7 cellular contexts compared by ENCODE assay signal in genomic region chr3:107117922-107118576, GRCh38.
DNase-seq lines count a peak whose midpoint lies in the region; ATAC-seq and TF ChIP-seq lines count a peak whose summit lies in the region.

No MANE protein-coding gene starts in this region.

- H3K9me3 ChIP-seq in HUES64 (ENCODE audit: insufficient read depth, low read depth, low read length): no peaks in the 10 kb centered on the region
- H3K9me3 ChIP-seq in SJCRH30 (replicated peaks): no peaks in the 10 kb centered on the region

- no peaks in the 10 kb centered on the region for H3K27me3 ChIP-seq in HUES64 (ENCODE audit: insufficient read depth, low read length)
- H3K27me3 ChIP-seq in SJCRH30: no peaks in the 10 kb centered on the region

- H3K27ac ChIP-seq in HUES64 (ENCODE audit: low read depth, low read length): 0 out of 2 replicates have a peak overlapping the region, but pooled peaks have one; percentile 17
- peak overlapping the region; percentile 32 for H3K27ac ChIP-seq in SJCRH30

- TF ChIP-seq CTCF in GM12873 (IDR thresholded peaks at IDR 0.05; ENCODE audit: insufficient read depth, low read depth, low read length, missing control alignments) (peak; percentile 47), fibroblast of mammary gland (conservative IDR thresholded peaks at IDR 0.05; ENCODE audit: control insufficient read depth, insufficient read depth, low read depth, low read length) (peak; percentile 60)

- DNase-seq in SJCRH30: peak; percentile 60 to 86
- peak; percentile 86 for DNase-seq in fibroblast of mammary gland (ENCODE audit: low read depth)
- peak in 51 of 56 donors; percentile 8 to 81 (median 52) for DNase-seq in nucleus accumbens (lab: John Stamatoyannopoulos, UW)

- H3K9ac ChIP-seq in HUES64 (ENCODE audit: low read depth, low read length): no peak overlapping the region

- 36% methylated on average over 10 of the region's 10 CpGs for WGBS in HUES64

- H3K36me3 ChIP-seq in HUES64 (ENCODE audit: insufficient read depth, low read length): no peaks in the 10 kb centered on the region
- H3K36me3 ChIP-seq in SJCRH30: no peaks in the 10 kb centered on the region

- H3K4me1 ChIP-seq in HUES64 (ENCODE audit: insufficient read depth, low read length) (peaks cover 5% of the 10 kb centered on the region; the same call in 1 of the 2 replicates), SJCRH30 (peaks cover 5% of the 10 kb centered on the region)

- no peak for ATAC-seq in HG03039 (IDR thresholded peaks at IDR 0.05; ENCODE audit: unreplicated experiment)
- ATAC-seq in GM18858 (IDR thresholded peaks at IDR 0.05; ENCODE audit: unreplicated experiment): no peak

- no peak overlapping the region for H3K4me3 ChIP-seq in HUES64 (ENCODE audit: low read length)
- peak overlapping the region; percentile 41 for H3K4me3 ChIP-seq in SJCRH30
- no peak overlapping the region for H3K4me3 ChIP-seq in fibroblast of mammary gland (ENCODE audit: control insufficient read depth, low read depth, low read length)
